ENCODE assay signal across 33 cellular contexts in genomic region chr3:161175506-161175905, GRCh38.
"Had no signal": no experiment of that assay in that cellular context is flagged by ENCODE, and none has a peak within 500 bp of the region (broad histone marks: within the 10 kb centered on the region; RNA-seq: fewer than 3 reads in every experiment).

No MANE protein-coding gene starts in this region.

- H3K27me3 ChIP-seq: brain microvascular endothelial cell had no signal

- H3K27ac ChIP-seq: brain microvascular endothelial cell, KMS-11, PC-9, RWPE1, WERI-Rb-1 had no signal

- DNase-seq: activated CD4-positive, alpha-beta T cell treated with anti-CD3 and anti-CD28 coated beads for 1 hour; activated CD4-positive, alpha-beta T cell treated with anti-CD3 and anti-CD28 coated beads, Interleukin-2, amount 10 ng/mL, durations not matched to agents 24 days and 14 days; activated CD4-positive, alpha-beta T cell treated with anti-CD3 and anti-CD28 coated beads, Interleukin-2, amount 50 U/mL, for 4 hours; activated CD4-positive, CD25-positive, alpha-beta regulatory T cell; activated CD8-positive, alpha-beta T cell treated with anti-CD3 and anti-CD28 coated beads for 36 hours; activated effector memory CD4-positive, alpha-beta T cell treated with anti-CD3 and anti-CD28 coated beads, Interleukin-2, amount 50 U/mL, for 16 hours; activated naive CD4-positive, alpha-beta T cell; activated naive CD4-positive, alpha-beta T cell treated with anti-CD3 and anti-CD28 coated beads, Interleukin-2, amount 50 U/mL, for 16 hours; activated naive CD8-positive, alpha-beta T cell treated with anti-CD3 and anti-CD28 coated beads for 36 hours; activated T-cell treated with anti-CD3 and anti-CD28 coated beads, Interleukin-2, amount 50 U/mL, for 1 hour; activated T-cell treated with anti-CD3 and anti-CD28 coated beads, Interleukin-2, amount 50 U/mL, for 72 hours; amniotic stem cell; aorta; brain microvascular endothelial cell; central memory CD4-positive, alpha-beta T cell; NCI-H1092 treated with DMSO at 0.1 percent for 48 hours; NCI-H1436; NCI-H187; NCI-H345; NCI-H524 treated with DMSO at 0.1 percent for 48 hours; NCI-H82; NK-92 treated with Interleukin-12 subunit alpha and Interleukin-12 subunit beta, amount 100 ng/mL, for 24 hours; PC-9; SIG-M5; T-cell; T-helper 2 cell; T-helper 9 cell; WERI-Rb-1 had no signal

- H3K4me3 ChIP-seq: PC-9 had no signal

- H3K36me3 ChIP-seq: brain microvascular endothelial cell, WERI-Rb-1 had no signal

- ATAC-seq: activated CD8-positive, alpha-beta T cell treated with anti-CD3 and anti-CD28 coated beads for 36 hours; activated T-cell treated with anti-CD3 and anti-CD28 coated beads, Interleukin-2, amount 50 U/mL, for 72 hours; activated T-helper 17 cell treated with anti-CD3 and anti-CD28 coated beads, Interleukin-2, amount 50 U/mL, for 72 hours; Right ventricle myocardium inferior; SK-N-SH treated with all-trans-retinoic acid at 6 μM for 48 hours; T-cell had no signal
